In the genomic region with DNA sequence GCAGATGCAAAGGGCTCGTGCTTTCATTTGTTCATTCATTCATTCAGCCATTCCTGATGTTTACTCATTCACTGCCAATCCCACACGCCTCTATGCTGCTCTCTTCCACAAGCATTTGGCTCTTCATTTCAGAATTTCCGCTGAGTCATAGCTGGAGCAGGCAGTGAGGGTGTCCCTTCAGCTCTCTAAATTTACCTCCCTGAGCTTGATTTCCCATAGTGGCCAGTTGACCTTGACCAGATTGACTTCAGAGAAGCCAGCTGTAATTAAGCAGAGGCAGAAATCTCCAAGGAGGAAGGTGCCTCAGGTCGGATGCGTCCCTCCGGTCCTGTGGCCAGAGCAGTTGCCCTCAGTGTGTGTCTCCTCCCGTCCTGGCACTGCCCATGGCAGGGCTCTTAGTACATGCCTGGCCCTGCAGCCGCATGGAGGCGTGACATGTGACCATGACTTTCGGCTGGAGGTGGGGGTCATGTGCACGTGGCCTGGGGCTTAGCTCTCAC, we compare ENCODE assay signal across 11 cellular contexts.
DNase-seq lines count a peak whose midpoint lies in the region; ATAC-seq and TF ChIP-seq lines count a peak whose summit lies in the region.
"Had no signal": no experiment of that assay in that cellular context is flagged by ENCODE, and none has a peak within 500 bp of the region (broad histone marks: within the 10 kb centered on the region; RNA-seq: fewer than 3 reads in every experiment).

No MANE protein-coding gene starts in this region.

- TF ChIP-seq EP300 in gastroesophageal sphincter (IDR thresholded peaks at IDR 0.05), result no peak

- H3K27ac ChIP-seq in gastroesophageal sphincter, result peak overlapping the region in 3 of 4 donors; percentile 10 to 66 (median 29)
- H3K27ac ChIP-seq: VCaP had no signal

- DNase-seq in GM12865 (ENCODE audit: low read depth) (peak; percentile 21), WTC11 (ENCODE audit: low spot score) (no peak), skeletal muscle cell (ENCODE audit: low read depth) (peak; percentile 64), NCI-H128 (lab: John Stamatoyannopoulos, UW; ENCODE audit: unreplicated experiment) (no peak), NCI-H524 (lab: John Stamatoyannopoulos, UW) (no peak)
- no peak for DNase-seq in activated CD4-positive, alpha-beta T cell treated with anti-CD3 and anti-CD28 coated beads, Interleukin-2, amount 50 U/mL, for 4 hours
- DNase-seq in activated T-cell treated with anti-CD3 and anti-CD28 coated beads, Interleukin-2, amount 50 U/mL, for 24 hours, result no peak
- DNase-seq: NCI-H187 treated with DMSO at 0.1 percent for 48 hours had no signal

- H3K4me3 ChIP-seq in GM12865 (ENCODE audit: low read depth, low read length) (no peak overlapping the region), gastroesophageal sphincter (no peak overlapping the region), skeletal muscle cell (ENCODE audit: low read depth, low read length) (no peak overlapping the region)

- H3K36me3 ChIP-seq in gastroesophageal sphincter, result no peaks in the 10 kb centered on the region

- H3K36me3 Mint-ChIP-seq in WTC11, result peaks cover 13% of the 10 kb centered on the region
- no peaks in the 10 kb centered on the region for H3K36me3 Mint-ChIP-seq in activated T-cell treated with anti-CD3 and anti-CD28 coated beads, Interleukin-2, amount 50 U/mL, for 24 hours (ENCODE audit: low read depth)

- H3K9me3 Mint-ChIP-seq in WTC11, result peaks cover 14% of the 10 kb centered on the region
- H3K9me3 Mint-ChIP-seq in activated T-cell treated with anti-CD3 and anti-CD28 coated beads, Interleukin-2, amount 50 U/mL, for 24 hours, result no peaks in the 10 kb centered on the region

- H3K4me3 Mint-ChIP-seq in WTC11, result no peak overlapping the region
- no peak overlapping the region for H3K4me3 Mint-ChIP-seq in activated T-cell treated with anti-CD3 and anti-CD28 coated beads, Interleukin-2, amount 50 U/mL, for 24 hours
- H3K4me3 Mint-ChIP-seq: stimulated activated naive CD8-positive, alpha-beta T cell treated with anti-CD3 and anti-CD28 coated beads, Interleukin-15, Interleukin-2, amounts not matched to agents 100 ng/mL and 50 ng/mL, for 24 hours had no signal

- TF ChIP-seq CTCF in GM12865 (IDR thresholded peaks at IDR 0.05; ENCODE audit: insufficient read depth, low read depth, low read length, missing control alignments), result no peak
- no peak for TF ChIP-seq CTCF in WTC11 (IDR thresholded peaks at IDR 0.05)
- no peak for TF ChIP-seq CTCF in gastroesophageal sphincter (IDR thresholded peaks at IDR 0.05)

- POLR2A ChIA-PET in WTC11 (lab: Charles Lee), result no interaction called here

- TF ChIP-seq POLR2A in gastroesophageal sphincter (IDR thresholded peaks at IDR 0.05), result no peak

- peaks cover 29% of the 10 kb centered on the region for H3K4me1 Mint-ChIP-seq in WTC11
- no peaks in the 10 kb centered on the region for H3K4me1 Mint-ChIP-seq in activated T-cell treated with anti-CD3 and anti-CD28 coated beads, Interleukin-2, amount 50 U/mL, for 24 hours (ENCODE audit: low read depth)

- H3K27me3 ChIP-seq in gastroesophageal sphincter, result no peaks in the 10 kb centered on the region

- ATAC-seq in WTC11 (no peak), gastroesophageal sphincter (peak; percentile 65)

- H3K27ac Mint-ChIP-seq in WTC11, result no peak overlapping the region
- H3K27ac Mint-ChIP-seq in activated T-cell treated with anti-CD3 and anti-CD28 coated beads, Interleukin-2, amount 50 U/mL, for 24 hours, result no peak overlapping the region
- H3K27ac Mint-ChIP-seq: stimulated activated naive CD8-positive, alpha-beta T cell treated with anti-CD3 and anti-CD28 coated beads, Interleukin-15, Interleukin-2, amounts not matched to agents 100 ng/mL and 50 ng/mL, for 24 hours had no signal

- peaks cover 0 to 32% (median 16%) of the 10 kb centered on the region in 3 donors for H3K4me1 ChIP-seq in gastroesophageal sphincter

- CTCF ChIA-PET in WTC11 (lab: Charles Lee), result no interaction called here

- no peaks in the 10 kb centered on the region for H3K9me3 ChIP-seq in gastroesophageal sphincter

- H3K27me3 Mint-ChIP-seq in WTC11 (ENCODE audit: low read depth), result peaks cover 17% of the 10 kb centered on the region
- H3K27me3 Mint-ChIP-seq in activated T-cell treated with anti-CD3 and anti-CD28 coated beads, Interleukin-2, amount 50 U/mL, for 24 hours, result peaks cover 18% of the 10 kb centered on the region

- WGBS in gastroesophageal sphincter (ENCODE audit: low coverage in 1 of 2), 2 donors, result 15 to 34% methylated on average over 2 to 6 of the region's 11 CpGs

TF ChIP-seq in WTC11, 78 proteins besides CTCF, POLR2A, EP300 and RAD21:
- TF ChIP-seq NFE2L1 (CRISPR knock-in tag; IDR thresholded peaks at IDR 0.05) (peak; percentile 59; the same call in 1 of the 2 replicates), SMAD3 (CRISPR knock-in tag; IDR thresholded peaks at IDR 0.05; ENCODE audit: borderline replicate concordance) (no peak)

Comparison
In these comparisons a context has a peak if more than half of its experiments do, and no peak if none do; other contexts are left out.
1. DNase-seq: peak in GM12865 (single experiment) and skeletal muscle cell (single experiment); none in WTC11 (single experiment), NCI-H128 (single experiment), activated CD4-positive, alpha-beta T cell treated with anti-CD3 and anti-CD28 coated beads, Interleukin-2, amount 50 U/mL, for 4 hours (0 of 2), activated T-cell treated with anti-CD3 and anti-CD28 coated beads, Interleukin-2, amount 50 U/mL, for 24 hours (single experiment) and NCI-H524 (0 of 2).